In the genomic region with DNA sequence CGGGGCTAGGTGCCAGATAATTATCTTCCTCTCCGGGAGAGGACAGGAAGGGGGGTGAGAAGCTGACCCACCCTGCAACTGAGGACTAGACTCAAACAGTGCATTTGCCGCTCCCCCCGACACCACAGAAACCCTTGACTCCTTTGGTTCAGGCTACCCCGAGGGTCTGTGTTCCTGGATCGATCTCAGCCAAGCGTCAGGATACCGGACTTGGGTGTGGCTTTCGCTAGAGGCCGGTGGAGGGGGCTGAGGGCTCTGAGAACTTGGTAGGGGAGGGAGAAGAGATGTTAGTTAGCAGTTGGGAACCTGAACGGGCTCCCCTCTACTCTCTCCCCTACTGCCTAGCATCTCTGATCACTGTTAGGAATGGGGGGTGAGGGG, we compare ENCODE assay signal across 12 cellular contexts. TPM values are rescaled to one million over a fixed set of nuclear protein-coding genes. Genes with fewer than 3 reads are reported as not detected.
DNase-seq lines count a peak whose midpoint lies in the region; TF ChIP-seq lines count a peak whose summit lies in the region.
"Had no signal": no experiment of that assay in that cellular context is flagged by ENCODE, and none has a peak within 500 bp of the region (broad histone marks: within the 10 kb centered on the region; RNA-seq: fewer than 3 reads in every experiment).

No MANE protein-coding gene starts in this region.

- WGBS in spleen, 5 donors = 2 to 5% (median 3%) methylated on average over 8 to 11 of the region's 11 CpGs

- DNase-seq in NCI-H146 (lab: John Stamatoyannopoulos, UW) (peak; percentile 46), NCI-H146 treated with DMSO at 0.1 percent for 48 hours (lab: John Stamatoyannopoulos, UW; ENCODE audit: unreplicated experiment) (no peak), NCI-H345 treated with DMSO at 0.1 percent for 48 hours (lab: John Stamatoyannopoulos, UW; ENCODE audit: unreplicated experiment) (peak; percentile 34), spleen (no peak), NCI-H187 (lab: John Stamatoyannopoulos, UW) (no peak), activated T-cell treated with anti-CD3 and anti-CD28 coated beads for 4 hours (no peak), germinal center (ENCODE audit: low spot score) (no peak)
- DNase-seq: activated effector memory CD4-positive, alpha-beta T cell treated with Interleukin-2 at 50 U/mL for 16 hours; RPMI8226 had no signal

- intact Hi-C loops in spleen (cut with DNase I; ENCODE audit: low total_unique reads) = no loop called here

- H3K9ac ChIP-seq in iPS-15b (ENCODE audit: low read depth, low read length) = no peak overlapping the region

- no peak for TF ChIP-seq CTCF in spleen (IDR thresholded peaks at IDR 0.05 in 8 of 11, conservative IDR thresholded peaks at IDR 0.05 in 3 of 11)

- H3K27me3 ChIP-seq in iPS-15b (ENCODE audit: control insufficient read depth, insufficient read depth, low read length) (peaks cover 63% of the 10 kb centered on the region), spleen (replicated peaks in 1 of 7) (peaks cover 0 to 100% (median 52%) of the 10 kb centered on the region in 7 donors)

- H3K27ac ChIP-seq in spleen = no peak overlapping the region
- H3K27ac ChIP-seq: pancreas had no signal

- TF ChIP-seq POLR2A in spleen (IDR thresholded peaks at IDR 0.05) = no peak

- peak overlapping the region; percentile 68 for H3K4me3 ChIP-seq in iPS-15b (ENCODE audit: low read depth, low read length)
- H3K4me3 ChIP-seq in spleen = peak overlapping the region in 6 of 8 donors; percentile 23 to 65 (median 38)

- H3K36me3 ChIP-seq in iPS-15b (ENCODE audit: control insufficient read depth, insufficient read depth, low read length) (no peaks in the 10 kb centered on the region), spleen (no peaks in the 10 kb centered on the region)
- H3K36me3 ChIP-seq: pancreas had no signal

- H3K9me3 ChIP-seq in iPS-15b (ENCODE audit: control insufficient read depth, insufficient read depth, low read length) (no peaks in the 10 kb centered on the region), spleen (no peaks in the 10 kb centered on the region)
- H3K9me3 ChIP-seq: pancreas had no signal

- H3K4me1 ChIP-seq in iPS-15b (ENCODE audit: control insufficient read depth, insufficient read depth, low read length) (peaks cover 15% of the 10 kb centered on the region), spleen (peaks cover 0 to 29% (median 20%) of the 10 kb centered on the region in 6 donors)
- H3K4me1 ChIP-seq: pancreas had no signal

RNA-seq across cellular contexts. Expression of a gene that starts 0.8 kb away (rescaled TPM):
- under 1 TPM in 6 of 7 donors, not detected in 1; 0.09 to 0.72 (median 0.46) TPM for total RNA-seq in spleen
- under 1 TPM in 2 of 3 donors, not detected in 1; 0.02 to 0.04 TPM for polyA plus RNA-seq in spleen
- total RNA-seq: M059J had no signal

Comparison
In these comparisons a context has a peak if more than half of its experiments do, and no peak if none do; other contexts are left out.
1. DNase-seq: peak in NCI-H146 (single experiment) and NCI-H345 treated with DMSO at 0.1 percent for 48 hours (single experiment); none in NCI-H146 treated with DMSO at 0.1 percent for 48 hours (single experiment), spleen (single experiment), NCI-H187 (0 of 2), activated T-cell treated with anti-CD3 and anti-CD28 coated beads for 4 hours (single experiment) and germinal center (single experiment).